Comparison of ENCODE assay signal across 9 cellular contexts in genomic region chr11:117986981-117987495, GRCh38. TPM values are rescaled to one million over a fixed set of nuclear protein-coding genes. Genes with fewer than 3 reads are reported as not detected.
DNase-seq lines count a peak whose midpoint lies in the region; ATAC-seq, FAIRE-seq and TF ChIP-seq lines count a peak whose summit lies in the region.
"Had no signal": no experiment of that assay in that cellular context is flagged by ENCODE, and none has a peak within 500 bp of the region (broad histone marks: within the 10 kb centered on the region; RNA-seq: fewer than 3 reads in every experiment).

No MANE protein-coding gene starts in this region.

- FAIRE-seq in H54 (lab: Jason Lieb, UNC), result no peak

- intact Hi-C loops in naive thymus-derived CD4-positive, alpha-beta T cell (cut with micrococcal nuclease), result loop anchor here (1.0 to 5.0 kb wide), 18 partner anchors 11 to 660 kb away; partner anchors contain the start of genes ARCN1 (in 1 of the 2), CD3D (in 1 of the 2), CD3G (in 1 of the 2) and CEP164 (in 1 of the 2)

- no peaks in the 10 kb centered on the region for H3K9me3 ChIP-seq in CD8-positive, alpha-beta memory T cell (ENCODE audit: low read length)
- no peaks in the 10 kb centered on the region for H3K9me3 ChIP-seq in naive thymus-derived CD4-positive, alpha-beta T cell (ENCODE audit: control insufficient read depth in 2 of 3, low read length in 3 of 3)

- peak; percentile 42 for ATAC-seq in GM21528 (IDR thresholded peaks at IDR 0.05; ENCODE audit: low FRiP score, unreplicated experiment)
- peak; percentile 39 for ATAC-seq in activated naive CD8-positive, alpha-beta T cell treated with anti-CD3 and anti-CD28 coated beads, Interleukin-2, amount 50 U/mL, for 24 hours
- peak; percentile 60 for ATAC-seq in naive thymus-derived CD4-positive, alpha-beta T cell

- peak in 4 of 5 donors; percentile 31 to 84 (median 76) for DNase-seq in CD8-positive, alpha-beta memory T cell
- peak; percentile 39 to 78 for DNase-seq in NOMO-1 (lab: John Stamatoyannopoulos, UW; ENCODE audit: unreplicated experiment in 2 of 2)
- peak; percentile 50 for DNase-seq in activated naive CD8-positive, alpha-beta T cell treated with anti-CD3 and anti-CD28 coated beads, Interleukin-2, amount 50 U/mL, for 24 hours
- DNase-seq in naive thymus-derived CD4-positive, alpha-beta T cell, result peak in 8 of 9 donors; percentile 51 to 89 (median 85)
- DNase-seq in H54 (ENCODE audit: insufficient read length, low spot score), result no peak
- no peak for DNase-seq in HEK293T (ENCODE audit: extremely low spot score)
- no peak for DNase-seq in dedifferentiated amniotic fluid mesenchymal stem cell (ENCODE audit: extremely low spot score)

- no peaks in the 10 kb centered on the region for H3K27me3 ChIP-seq in CD8-positive, alpha-beta memory T cell (ENCODE audit: insufficient read depth, low read length, poor library complexity, severe bottlenecking)
- no peaks in the 10 kb centered on the region for H3K27me3 ChIP-seq in naive thymus-derived CD4-positive, alpha-beta T cell (ENCODE audit: control insufficient read depth in 2 of 2, insufficient read depth in 2 of 2, low read length in 2 of 2)

- H3K27ac ChIP-seq in CD8-positive, alpha-beta memory T cell (ENCODE audit: low read depth, low read length), result peak overlapping the region; percentile 98
- H3K27ac ChIP-seq in naive thymus-derived CD4-positive, alpha-beta T cell (ENCODE audit: low read depth, low read length), result peak overlapping the region; percentile 91

- H3K4me1 ChIP-seq in CD8-positive, alpha-beta memory T cell (ENCODE audit: insufficient read depth, low read length), result peaks cover 71% of the 10 kb centered on the region
- peaks cover 51 to 53% of the 10 kb centered on the region in 2 donors for H3K4me1 ChIP-seq in naive thymus-derived CD4-positive, alpha-beta T cell (ENCODE audit: control insufficient read depth in 2 of 2, insufficient read depth in 2 of 2, low read length in 2 of 2)

- no peaks in the 10 kb centered on the region for H3K9me3 Mint-ChIP-seq in CD8-positive, alpha-beta memory T cell
- no peaks in the 10 kb centered on the region for H3K9me3 Mint-ChIP-seq in activated naive CD8-positive, alpha-beta T cell treated with anti-CD3 and anti-CD28 coated beads, Interleukin-2, amount 50 U/mL, for 24 hours
- peaks cover 0 to 1% (median 0%) of the 10 kb centered on the region in 11 donors for H3K9me3 Mint-ChIP-seq in naive thymus-derived CD4-positive, alpha-beta T cell

- peaks cover 55 to 72% (median 63%) of the 10 kb centered on the region in 3 donors for H3K4me1 Mint-ChIP-seq in CD8-positive, alpha-beta memory T cell
- H3K4me1 Mint-ChIP-seq in activated naive CD8-positive, alpha-beta T cell treated with anti-CD3 and anti-CD28 coated beads, Interleukin-2, amount 50 U/mL, for 24 hours, result peaks cover 90% of the 10 kb centered on the region
- H3K4me1 Mint-ChIP-seq in naive thymus-derived CD4-positive, alpha-beta T cell, result peaks cover 52 to 80% (median 71%) of the 10 kb centered on the region in 7 donors

- POLR2A ChIA-PET in CD8-positive, alpha-beta memory T cell (lab: Charles Lee), result interaction anchor here (0.6 to 6.5 kb wide), 13 partner anchors 8 to 351 kb away, joined by 3 to 114 read pairs (median 9); no protein-coding TSS in a partner anchor
- POLR2A ChIA-PET in naive thymus-derived CD4-positive, alpha-beta T cell (lab: Charles Lee), result interaction anchor here (0.7 to 16.0 kb wide), 13 partner anchors 10 to 318 kb away, joined by 3 to 302 read pairs (median 6); partner anchors contain the start of gene CD3E
- POLR2A ChIA-PET in HEK293T (lab: Yijun Ruan, JAX), result no interaction called here

- H3K36me3 Mint-ChIP-seq in CD8-positive, alpha-beta memory T cell, result peaks cover 41 to 68% (median 44%) of the 10 kb centered on the region in 3 donors
- peaks cover 49% of the 10 kb centered on the region for H3K36me3 Mint-ChIP-seq in activated naive CD8-positive, alpha-beta T cell treated with anti-CD3 and anti-CD28 coated beads, Interleukin-2, amount 50 U/mL, for 24 hours (ENCODE audit: low read depth)
- H3K36me3 Mint-ChIP-seq in naive thymus-derived CD4-positive, alpha-beta T cell, result peaks cover 22 to 66% (median 33%) of the 10 kb centered on the region in 5 donors

- peak overlapping the region; percentile 90 to 97 (median 93) for H3K4me3 Mint-ChIP-seq in CD8-positive, alpha-beta memory T cell
- H3K4me3 Mint-ChIP-seq in activated naive CD8-positive, alpha-beta T cell treated with anti-CD3 and anti-CD28 coated beads, Interleukin-2, amount 50 U/mL, for 24 hours, result peak overlapping the region; percentile 81
- peak overlapping the region; percentile 84 to 97 (median 91) for H3K4me3 Mint-ChIP-seq in naive thymus-derived CD4-positive, alpha-beta T cell

- H3K36me3 ChIP-seq in CD8-positive, alpha-beta memory T cell (ENCODE audit: insufficient read depth, low read length), result peaks cover 46% of the 10 kb centered on the region
- H3K36me3 ChIP-seq in naive thymus-derived CD4-positive, alpha-beta T cell (ENCODE audit: control insufficient read depth in 2 of 3, insufficient read depth in 3 of 3, low read length in 3 of 3), result peaks cover 23 to 40% (median 39%) of the 10 kb centered on the region in 3 experiments

- peak overlapping the region; percentile 77 to 99 (median 91) for H3K27ac Mint-ChIP-seq in CD8-positive, alpha-beta memory T cell
- H3K27ac Mint-ChIP-seq in activated naive CD8-positive, alpha-beta T cell treated with anti-CD3 and anti-CD28 coated beads, Interleukin-2, amount 50 U/mL, for 24 hours, result peak overlapping the region; percentile 79
- peak overlapping the region; percentile 86 to 98 (median 92) for H3K27ac Mint-ChIP-seq in naive thymus-derived CD4-positive, alpha-beta T cell

- no peaks in the 10 kb centered on the region for H3K27me3 Mint-ChIP-seq in CD8-positive, alpha-beta memory T cell
- no peaks in the 10 kb centered on the region for H3K27me3 Mint-ChIP-seq in activated naive CD8-positive, alpha-beta T cell treated with anti-CD3 and anti-CD28 coated beads, Interleukin-2, amount 50 U/mL, for 24 hours
- H3K27me3 Mint-ChIP-seq in naive thymus-derived CD4-positive, alpha-beta T cell, result no peaks in the 10 kb centered on the region

- no peak for TF ChIP-seq POLR2A in H54 (IDR thresholded peaks at IDR 0.05; ENCODE audit: low read depth, low read length)

- CTCF ChIA-PET in CD8-positive, alpha-beta memory T cell (lab: Charles Lee), result interaction anchor here (0.7 to 20.0 kb wide), 15 partner anchors 10 to 179 kb away, joined by 3 to 296 read pairs (median 6); no protein-coding TSS in a partner anchor
- CTCF ChIA-PET in naive thymus-derived CD4-positive, alpha-beta T cell (lab: Charles Lee), result interaction anchor here (0.9 to 6.1 kb wide), 12 partner anchors 9 to 561 kb away, joined by 3 to 70 read pairs (median 9); no protein-coding TSS in a partner anchor
- CTCF ChIA-PET in HEK293T (lab: Yijun Ruan, JAX), result interaction anchor here (1.0 kb wide), 1 partner anchor 168 kb away, joined by 3 read pairs; no protein-coding TSS in a partner anchor

- peak overlapping the region; percentile 100 for H3K4me3 ChIP-seq in CD8-positive, alpha-beta memory T cell (ENCODE audit: low read length)
- H3K4me3 ChIP-seq in naive thymus-derived CD4-positive, alpha-beta T cell (ENCODE audit: low read length), result peak overlapping the region; percentile 97

TF ChIP-seq in HEK293T, 16 proteins besides CTCF, POLR2A, EP300 and RAD21:
- TF ChIP-seq ELF4 (IDR thresholded peaks at IDR 0.05), result no peak
- TF ChIP-seq LEF1 (IDR thresholded peaks at IDR 0.05; ENCODE audit: borderline replicate concordance), result no peak
- TF ChIP-seq FOXA1 (IDR thresholded peaks at IDR 0.05), result no peak
- TF ChIP-seq L3MBTL2 (conservative IDR thresholded peaks at IDR 0.05), result no peak
- no peak for TF ChIP-seq FOXK2 (IDR thresholded peaks at IDR 0.05)
- no peak for TF ChIP-seq HDGF (IDR thresholded peaks at IDR 0.05; ENCODE audit: borderline replicate concordance)
- no peak for TF ChIP-seq SP1 (IDR thresholded peaks at IDR 0.05)
- no peak for TF ChIP-seq ARNT (IDR thresholded peaks at IDR 0.05)
- TF ChIP-seq FOXM1 (IDR thresholded peaks at IDR 0.05; ENCODE audit: borderline replicate concordance), result no peak
- TF ChIP-seq ZNF384 (IDR thresholded peaks at IDR 0.05), result no peak
- TF ChIP-seq SUZ12 (IDR thresholded peaks at IDR 0.05), result no peak
- no peak for TF ChIP-seq TARDBP (IDR thresholded peaks at IDR 0.05)
- TF ChIP-seq, protein P1, sequence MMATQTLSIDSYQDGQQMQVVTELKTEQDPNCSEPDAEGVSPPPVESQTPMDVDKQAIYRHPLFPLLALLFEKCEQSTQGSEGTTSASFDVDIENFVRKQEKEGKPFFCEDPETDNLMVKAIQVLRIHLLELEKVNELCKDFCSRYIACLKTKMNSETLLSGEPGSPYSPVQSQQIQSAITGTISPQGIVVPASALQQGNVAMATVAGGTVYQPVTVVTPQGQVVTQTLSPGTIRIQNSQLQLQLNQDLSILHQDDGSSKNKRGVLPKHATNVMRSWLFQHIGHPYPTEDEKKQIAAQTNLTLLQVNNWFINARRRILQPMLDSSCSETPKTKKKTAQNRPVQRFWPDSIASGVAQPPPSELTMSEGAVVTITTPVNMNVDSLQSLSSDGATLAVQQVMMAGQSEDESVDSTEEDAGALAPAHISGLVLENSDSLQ (IDR thresholded peaks at IDR 0.05), result no peak
- no peak for TF ChIP-seq NFRKB (IDR thresholded peaks at IDR 0.05)
- TF ChIP-seq CTBP1 (IDR thresholded peaks at IDR 0.05; ENCODE audit: borderline replicate concordance), result no peak
- TF ChIP-seq BHLHE40 (IDR thresholded peaks at IDR 0.05; ENCODE audit: borderline replicate concordance), result no peak

RNA-seq across cellular contexts. Expression of gene IL10RA, which starts 0.8 kb away (rescaled TPM):
- 100 to 1,000 TPM; 120 to 122 TPM for total RNA-seq in CD8-positive, alpha-beta memory T cell
- 659 TPM for polyA plus RNA-seq in CD8-positive, alpha-beta memory T cell
- 100 to 1,000 TPM; 154 to 300 (median 184) TPM for total RNA-seq in naive thymus-derived CD4-positive, alpha-beta T cell
- polyA plus RNA-seq in naive thymus-derived CD4-positive, alpha-beta T cell, result 100 to 1,000 TPM in 1 of 2 donors, 10 to 100 TPM in 1; 85.2 to 163 TPM
- total RNA-seq: endothelial cell of umbilical vein had no signal

RNA-seq across cellular contexts. Expression of gene TMPRSS13, which starts 57.8 kb away (rescaled TPM):
- 1 to 10 TPM; 1.4 to 1.5 TPM for total RNA-seq in CD8-positive, alpha-beta memory T cell
- polyA plus RNA-seq in CD8-positive, alpha-beta memory T cell, result 1.5 TPM
- 1 to 10 TPM; 2.4 to 4.1 (median 3.1) TPM for total RNA-seq in naive thymus-derived CD4-positive, alpha-beta T cell
- under 1 TPM; 0.47 to 0.66 TPM for polyA plus RNA-seq in naive thymus-derived CD4-positive, alpha-beta T cell

Comparison
In these comparisons a context has a peak if more than half of its experiments do, and no peak if none do; other contexts are left out.
1. DNase-seq: peak in CD8-positive, alpha-beta memory T cell (4 of 5), NOMO-1 (2 of 2), activated naive CD8-positive, alpha-beta T cell treated with anti-CD3 and anti-CD28 coated beads, Interleukin-2, amount 50 U/mL, for 24 hours (single experiment) and naive thymus-derived CD4-positive, alpha-beta T cell (8 of 9); none in H54 (single experiment), HEK293T (single experiment) and dedifferentiated amniotic fluid mesenchymal stem cell (single experiment).
2. Peak in every context shown above with its lines, with median percentiles within 50 percentile points of each other: H3K27ac Mint-ChIP-seq, H3K4me3 Mint-ChIP-seq and ATAC-seq.